ENCODE assay signal across 8 cellular contexts in genomic region chr9:103798620-103799019, GRCh38.
DNase-seq lines count a peak whose midpoint lies in the region; ATAC-seq and TF ChIP-seq lines count a peak whose summit lies in the region.

No MANE protein-coding gene starts in this region.

- no peaks in the 10 kb centered on the region for H3K36me3 ChIP-seq in mucosa of descending colon (ENCODE audit: low read depth)

- no peaks in the 10 kb centered on the region for H3K9me3 ChIP-seq in mucosa of descending colon

- ATAC-seq in HG03135 (IDR thresholded peaks at IDR 0.05; ENCODE audit: unreplicated experiment) (peak; percentile 100), mucosa of descending colon (peak; percentile 82)

- no peak overlapping the region for H3K27ac ChIP-seq in RWPE1

- H3K4me3 ChIP-seq in mucosa of descending colon, result no peak overlapping the region

- POLR2A ChIA-PET in RWPE1 (lab: Yijun Ruan, JAX; ENCODE audit: low non-redundant PET), result no interaction called here

- H3K4me1 ChIP-seq in mucosa of descending colon (ENCODE audit: low read depth), result no peaks in the 10 kb centered on the region

- DNase-seq in DMS153 (lab: John Stamatoyannopoulos, UW) (peak; percentile 46), GM19240 (ENCODE audit: insufficient read length, low spot score) (peak; percentile 14), RWPE1 (ENCODE audit: low spot score) (peak; percentile 85), mucosa of descending colon (no peak), islet precursor cell (no peak), globus pallidus (ENCODE audit: low spot score) (no peak)
- DNase-seq in activated CD4-positive, CD25-positive, alpha-beta regulatory T cell (lab: John Stamatoyannopoulos, UW), result no peak

- intact Hi-C loops in mucosa of descending colon (cut with DNase I, micrococcal nuclease), result no loop called here

- CTCF ChIA-PET in RWPE1 (lab: Yijun Ruan, JAX), result interaction anchor here (0.6 to 1.0 kb wide), 2 partner anchors 8 to 338 kb away, joined by 3 read pairs; no protein-coding TSS in a partner anchor

- no peak for TF ChIP-seq CTCF in RWPE1 (conservative IDR thresholded peaks at IDR 0.05; ENCODE audit: low read depth)
- TF ChIP-seq CTCF in mucosa of descending colon (IDR thresholded peaks at IDR 0.05), result no peak

Comparison
In these comparisons a context has a peak if more than half of its experiments do, and no peak if none do; other contexts are left out.
1. DNase-seq: peak in DMS153 (single experiment), GM19240 (single experiment) and RWPE1 (single experiment); none in mucosa of descending colon (0 of 3), islet precursor cell (single experiment), globus pallidus (single experiment) and activated CD4-positive, CD25-positive, alpha-beta regulatory T cell (0 of 4).